In the genomic region with DNA sequence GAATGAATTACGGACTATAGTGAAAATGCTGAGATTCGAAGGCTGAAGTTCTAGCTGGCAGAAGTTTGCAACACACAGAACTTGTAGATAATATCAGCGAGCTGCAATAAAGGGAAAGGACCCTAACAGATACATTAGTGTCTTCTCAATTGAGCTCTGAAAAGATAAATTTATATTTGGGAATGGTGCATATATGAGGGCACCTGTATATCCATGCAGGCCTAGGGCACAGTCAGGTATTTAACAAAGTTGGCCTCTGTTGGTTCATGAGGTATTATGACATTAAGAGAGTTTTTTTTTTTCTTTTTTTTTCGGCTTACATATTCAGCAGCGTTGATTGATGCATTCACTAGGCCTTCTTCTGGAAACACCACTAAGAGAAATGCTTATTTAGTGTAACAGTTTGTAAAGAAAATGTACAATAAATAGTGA, we compare ENCODE assay signal across 8 cellular contexts. TPM values are rescaled to one million over a fixed set of nuclear protein-coding genes. Genes with fewer than 3 reads are reported as not detected.
DNase-seq lines count a peak whose midpoint lies in the region; ATAC-seq, FAIRE-seq and TF ChIP-seq lines count a peak whose summit lies in the region.

No MANE protein-coding gene starts in this region.

- no peaks in the 10 kb centered on the region for H3K9me3 ChIP-seq in kidney (ENCODE audit: control insufficient read depth in 1 of 2, low read length in 2 of 2)

- peaks cover 14% of the 10 kb centered on the region for H3K4me1 Mint-ChIP-seq in T-helper 1 cell treated with Interleukin-12 subunit alpha and Interleukin-12 subunit beta and Interleukin-4 antibody, amounts not matched to agents 30 μg/mL and 1 μg/mL, for 36 hours (ENCODE audit: low read depth)

- H3K36me3 Mint-ChIP-seq in T-helper 1 cell treated with Interleukin-12 subunit alpha and Interleukin-12 subunit beta and Interleukin-4 antibody, amounts not matched to agents 30 μg/mL and 1 μg/mL, for 36 hours (ENCODE audit: low read depth) = peaks cover 5% of the 10 kb centered on the region

- H3K27ac ChIP-seq in angular gyrus (ENCODE audit: low read depth, low read length) (peak overlapping the region; percentile 66), kidney (ENCODE audit: low read depth in 2 of 2, low read length in 2 of 2) (peak overlapping the region; percentile 79 to 88)

- H3K4me1 ChIP-seq in kidney (ENCODE audit: control insufficient read depth in 1 of 2, insufficient read depth in 1 of 2, low read depth in 1 of 2, low read length in 2 of 2) = peaks cover 7 to 15% of the 10 kb centered on the region in 2 donors

- ATAC-seq in HG03521 (IDR thresholded peaks at IDR 0.05; ENCODE audit: unreplicated experiment) = no peak

- FAIRE-seq in kidney (lab: Jason Lieb, UNC) = no peak

- no peak overlapping the region for H3K27ac Mint-ChIP-seq in T-helper 1 cell treated with Interleukin-12 subunit alpha and Interleukin-12 subunit beta and Interleukin-4 antibody, amounts not matched to agents 30 μg/mL and 1 μg/mL, for 36 hours

- peak overlapping the region; percentile 81 for H3K4me3 Mint-ChIP-seq in T-helper 1 cell treated with Interleukin-12 subunit alpha and Interleukin-12 subunit beta and Interleukin-4 antibody, amounts not matched to agents 30 μg/mL and 1 μg/mL, for 36 hours

- H3K36me3 ChIP-seq in kidney (ENCODE audit: control insufficient read depth in 1 of 2, insufficient read depth in 2 of 2, low read length in 2 of 2) = peaks cover 4 to 5% of the 10 kb centered on the region in 2 donors

- peak overlapping the region; percentile 72 to 82 for H3K4me3 ChIP-seq in kidney (ENCODE audit: low read length in 2 of 2)

- TF ChIP-seq CTCF in kidney (IDR thresholded peaks at IDR 0.05; ENCODE audit: borderline replicate concordance, extremely low read depth, insufficient read depth) = no peak

- H3K27me3 Mint-ChIP-seq in T-helper 1 cell treated with Interleukin-12 subunit alpha and Interleukin-12 subunit beta and Interleukin-4 antibody, amounts not matched to agents 30 μg/mL and 1 μg/mL, for 36 hours (ENCODE audit: low read depth) = peaks cover 83% of the 10 kb centered on the region

- intact Hi-C loops in kidney (cut with DNase I) = no loop called here

- DNase-seq in T-helper 1 cell (no peak), kidney (no peak), superior temporal gyrus (ENCODE audit: extremely low spot score) (peak; percentile 76), SIG-M5 (lab: John Stamatoyannopoulos, UW) (no peak), HPDE6-E6E7 (ENCODE audit: extremely low spot score) (no peak)

- H3K9ac ChIP-seq in kidney (ENCODE audit: low read length in 2 of 2) = peak overlapping the region; percentile 49 to 82

- H3K9me3 Mint-ChIP-seq in T-helper 1 cell treated with Interleukin-12 subunit alpha and Interleukin-12 subunit beta and Interleukin-4 antibody, amounts not matched to agents 30 μg/mL and 1 μg/mL, for 36 hours = no peaks in the 10 kb centered on the region

RNA-seq across cellular contexts. Expression of gene NFIA, which starts 2.2 kb away (rescaled TPM):
- 87.5 TPM for total RNA-seq in kidney
- 4.8 TPM for polyA plus RNA-seq in kidney (ENCODE audit: insufficient read depth, low read depth, low replicate concordance)
